In the genomic region with DNA sequence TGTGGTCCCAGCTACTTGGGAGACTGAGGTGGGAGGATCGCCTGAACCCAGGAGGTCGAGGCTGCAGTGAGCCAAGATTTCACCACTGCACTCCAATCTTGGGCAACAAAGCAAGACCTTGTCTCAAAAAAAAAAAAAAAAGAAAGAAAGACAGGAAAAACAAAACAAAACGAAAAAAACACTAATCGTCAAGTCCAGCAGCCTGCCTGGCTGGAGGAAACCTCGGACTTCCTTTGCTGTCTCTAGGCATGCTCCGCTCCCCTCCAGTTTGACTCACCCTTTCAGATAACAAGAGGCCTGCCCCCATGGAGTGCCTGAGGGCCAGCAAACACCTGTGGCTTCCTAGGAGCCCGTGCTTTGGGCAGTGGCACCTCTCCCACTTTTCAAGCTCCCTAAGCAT, we compare ENCODE assay signal across 15 cellular contexts. TPM values are rescaled to one million over a fixed set of nuclear protein-coding genes. Genes with fewer than 3 reads are reported as not detected.
DNase-seq lines count a peak whose midpoint lies in the region; ATAC-seq and TF ChIP-seq lines count a peak whose summit lies in the region.
"Had no signal": no experiment of that assay in that cellular context is flagged by ENCODE, and none has a peak within 500 bp of the region (broad histone marks: within the 10 kb centered on the region; RNA-seq: fewer than 3 reads in every experiment).

No MANE protein-coding gene starts in this region.

- no peak overlapping the region for H2AFZ ChIP-seq in GM23338

- no peaks in the 10 kb centered on the region; the same call in 2 of the 3 replicates for H3K9me3 Mint-ChIP-seq in GM23338
- H3K9me3 Mint-ChIP-seq: activated naive CD8-positive, alpha-beta T cell treated with anti-CD3 and anti-CD28 coated beads, Interleukin-2, amount 50 U/mL, for 24 hours; CD4-positive, alpha-beta memory T cell; T-helper 1 cell treated with Interleukin-12 subunit alpha and Interleukin-12 subunit beta and Interleukin-4 antibody, amounts not matched to agents 30 μg/mL and 1 μg/mL, for 36 hours had no signal

- H3K27ac Mint-ChIP-seq in GM23338, result no peak overlapping the region
- H3K27ac Mint-ChIP-seq: activated naive CD8-positive, alpha-beta T cell treated with anti-CD3 and anti-CD28 coated beads, Interleukin-2, amount 50 U/mL, for 24 hours; CD4-positive, alpha-beta memory T cell; T-helper 1 cell treated with Interleukin-12 subunit alpha and Interleukin-12 subunit beta and Interleukin-4 antibody, amounts not matched to agents 30 μg/mL and 1 μg/mL, for 36 hours had no signal

- H3K4me1 ChIP-seq in GM23338 (ENCODE audit: insufficient read depth) (no peaks in the 10 kb centered on the region), mucosa of stomach (ENCODE audit: control insufficient read depth, insufficient read depth, low read length) (peaks cover 78% of the 10 kb centered on the region)

- no peak overlapping the region for H3K4me3 Mint-ChIP-seq in GM23338
- H3K4me3 Mint-ChIP-seq: activated naive CD8-positive, alpha-beta T cell treated with anti-CD3 and anti-CD28 coated beads, Interleukin-2, amount 50 U/mL, for 24 hours; CD4-positive, alpha-beta memory T cell; T-helper 1 cell treated with Interleukin-12 subunit alpha and Interleukin-12 subunit beta and Interleukin-4 antibody, amounts not matched to agents 30 μg/mL and 1 μg/mL, for 36 hours had no signal

- no peaks in the 10 kb centered on the region for H3F3A ChIP-seq in GM23338 (replicated peaks; ENCODE audit: low read depth)

- no peaks in the 10 kb centered on the region; the same call in 2 of the 3 replicates for H3K4me1 Mint-ChIP-seq in GM23338
- H3K4me1 Mint-ChIP-seq: activated naive CD8-positive, alpha-beta T cell treated with anti-CD3 and anti-CD28 coated beads, Interleukin-2, amount 50 U/mL, for 24 hours had no signal

- H3K9me2 ChIP-seq in GM23338 (ENCODE audit: insufficient read depth), result no peaks in the 10 kb centered on the region

- H4K20me1 ChIP-seq in GM23338 (replicated peaks; ENCODE audit: insufficient read depth), result no peaks in the 10 kb centered on the region

- no peak for TF ChIP-seq CTCF in GM23338 (conservative IDR thresholded peaks at IDR 0.05; ENCODE audit: low read depth in 2 of 2)
- no peak for TF ChIP-seq CTCF in choroid plexus epithelial cell (conservative IDR thresholded peaks at IDR 0.05; ENCODE audit: low read depth, low read length)

- H3K27me3 Mint-ChIP-seq in GM23338 (ENCODE audit: insufficient read depth, low read depth, poor library complexity), result peaks cover 3% of the 10 kb centered on the region
- H3K27me3 Mint-ChIP-seq: activated naive CD8-positive, alpha-beta T cell treated with anti-CD3 and anti-CD28 coated beads, Interleukin-2, amount 50 U/mL, for 24 hours had no signal

- H3K4me3 ChIP-seq in GM23338 (no peak overlapping the region), choroid plexus epithelial cell (ENCODE audit: low read depth, low read length) (no peak overlapping the region), mucosa of stomach (ENCODE audit: low read length) (no peak overlapping the region)
- H3K4me3 ChIP-seq: sigmoid colon had no signal

- H3K36me3 ChIP-seq in GM23338 (ENCODE audit: insufficient read depth) (no peaks in the 10 kb centered on the region), mucosa of stomach (ENCODE audit: control insufficient read depth, insufficient read depth, low read length) (no peaks in the 10 kb centered on the region)

- intact Hi-C loops in cardiac septum (cut with DNase I), result no loop called here

- peak; percentile 41 for ATAC-seq in GM23338
- no peak for ATAC-seq in GM21423 (IDR thresholded peaks at IDR 0.05; ENCODE audit: unreplicated experiment)
- ATAC-seq: activated naive CD8-positive, alpha-beta T cell treated with anti-CD3 and anti-CD28 coated beads, Interleukin-2, amount 50 U/mL, for 24 hours had no signal

- H3K36me3 Mint-ChIP-seq in GM23338 (ENCODE audit: low read depth), result no peaks in the 10 kb centered on the region; the same call in 2 of the 3 replicates
- H3K36me3 Mint-ChIP-seq: CD4-positive, alpha-beta memory T cell had no signal

- H3K4me2 ChIP-seq in GM23338, result no peak overlapping the region

- H3K27me3 ChIP-seq in GM23338 (ENCODE audit: insufficient read depth), result no peaks in the 10 kb centered on the region
- no peaks in the 10 kb centered on the region for H3K27me3 ChIP-seq in mucosa of stomach (ENCODE audit: control insufficient read depth, insufficient read depth, low read length)
- H3K27me3 ChIP-seq: sigmoid colon had no signal

- peak; percentile 39 for DNase-seq in GM23338 (ENCODE audit: low spot score)
- DNase-seq in NCI-H2227 treated with DMSO at 0.1 percent for 48 hours (lab: John Stamatoyannopoulos, UW), result peak; percentile 39
- DNase-seq in choroid plexus epithelial cell (ENCODE audit: low read depth), result peak; percentile 85
- no peak for DNase-seq in foreskin melanocyte
- DNase-seq in cardiac septum (ENCODE audit: low spot score), result no peak
- no peak for DNase-seq in NCI-H526 treated with DMSO at 0.1 percent for 48 hours (lab: John Stamatoyannopoulos, UW)
- DNase-seq: activated naive CD8-positive, alpha-beta T cell treated with anti-CD3 and anti-CD28 coated beads, Interleukin-2, amount 50 U/mL, for 24 hours; CD4-positive, alpha-beta memory T cell; effector memory CD4-positive, alpha-beta T cell; HCEC 1CT; NK-92 treated with Interleukin-12 subunit alpha and Interleukin-12 subunit beta, amount 100 ng/mL, for 24 hours; sigmoid colon had no signal

- H3K9me3 ChIP-seq in mucosa of stomach (ENCODE audit: control insufficient read depth, low read length), result no peaks in the 10 kb centered on the region
- H3K9me3 ChIP-seq: sigmoid colon had no signal

- H3K9ac ChIP-seq in mucosa of stomach (ENCODE audit: low read length), result peak overlapping the region; percentile 55

- H3K79me2 ChIP-seq in GM23338 (replicated peaks; ENCODE audit: insufficient read depth), result no peaks in the 10 kb centered on the region

- H3K27ac ChIP-seq in GM23338 (ENCODE audit: low read depth), result 0 out of 2 replicates have a peak overlapping the region, but pooled peaks have one; percentile 39
- H3K27ac ChIP-seq: sigmoid colon had no signal

TF ChIP-seq in GM23338, 12 proteins besides CTCF, POLR2A, EP300 and RAD21:
- TF ChIP-seq STAT1 (IDR thresholded peaks at IDR 0.05; ENCODE audit: unreplicated experiment) (no peak), EZH2 (IDR thresholded peaks at IDR 0.05; ENCODE audit: low read depth, unreplicated experiment) (no peak), POLR2AphosphoS5 (IDR thresholded peaks at IDR 0.05; ENCODE audit: low read depth) (no peak), JUNB (IDR thresholded peaks at IDR 0.05; ENCODE audit: unreplicated experiment) (no peak), ZNF114 (CRISPR knock-in tag; IDR thresholded peaks at IDR 0.05) (no peak), EZH2phosphoT487 (IDR thresholded peaks at IDR 0.05; ENCODE audit: unreplicated experiment) (no peak), ZNF331 (CRISPR knock-in tag; IDR thresholded peaks at IDR 0.05; ENCODE audit: low read depth) (no peak)
TF ChIP-seq in GM23338: peak in this region for 0.

RNA-seq across cellular contexts. Expression of gene CHKA, which starts 28.8 kb away (rescaled TPM):
- 92.5 and 94.4 TPM in 2 replicates for total RNA-seq in GM23338 (2014; rRNA removed; shearing (Covaris generic))
- 37.1 and 40.1 TPM in 2 replicates for polyA plus RNA-seq in GM23338 (2016; fragmentation: Nextera tagmentation; extraction: Ambion mirVana)
- total RNA-seq in cardiac septum, result 10.2 TPM

Comparison
In these comparisons a context has a peak if more than half of its experiments do, and no peak if none do; other contexts are left out.
1. DNase-seq: peak in GM23338 (single experiment), NCI-H2227 treated with DMSO at 0.1 percent for 48 hours (single experiment) and choroid plexus epithelial cell (single experiment); none in foreskin melanocyte (single experiment), cardiac septum (single experiment) and NCI-H526 treated with DMSO at 0.1 percent for 48 hours (single experiment).